ENCODE assay signal across 8 cellular contexts in the genomic region with DNA sequence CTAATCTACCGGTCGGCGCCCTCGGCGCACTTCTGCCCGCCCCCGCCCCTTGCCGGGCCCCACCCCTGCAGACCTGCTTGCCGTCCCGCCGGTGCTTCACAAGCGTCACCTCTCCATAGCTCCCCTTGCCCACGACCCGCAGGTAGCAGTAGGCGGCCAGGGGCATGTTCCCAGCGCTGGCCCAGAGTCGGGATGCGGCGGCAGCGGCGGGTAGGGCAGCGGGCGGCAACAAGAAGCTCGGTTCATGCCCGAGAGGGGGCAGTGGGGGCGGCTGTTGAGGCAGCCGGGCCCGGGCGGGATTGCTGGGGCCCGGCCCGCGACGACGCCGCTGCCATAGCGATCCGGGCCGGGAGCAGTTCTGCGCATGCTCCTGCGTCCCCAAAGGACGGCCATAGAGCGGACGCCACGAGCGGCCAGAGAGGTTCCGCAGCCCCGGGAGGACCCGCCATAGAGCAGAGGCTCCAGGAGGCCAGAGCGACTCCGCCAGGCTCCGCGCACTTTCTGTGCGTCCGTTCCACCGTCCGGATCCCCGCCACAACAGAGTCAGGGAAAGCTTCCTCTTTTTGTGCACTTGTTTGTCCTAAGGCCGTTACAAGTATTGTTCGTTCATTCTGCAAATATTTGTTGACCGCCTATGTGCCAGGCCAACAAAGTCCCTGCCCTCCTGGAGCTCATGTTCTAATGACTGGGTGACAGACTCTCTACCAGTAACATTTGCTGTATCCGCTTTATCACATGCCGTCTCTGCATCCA.
DNase-seq lines count a peak whose midpoint lies in the region; ATAC-seq lines count a peak whose summit lies in the region.

A gene (minus strand): TSS at position 360 of the 753 bp plus-strand sequence. CDS start 194 bp downstream, at position 166.

- DNase-seq in NCI-H1048 (lab: John Stamatoyannopoulos, UW): peak; percentile 78
- no peak for DNase-seq in SK-N-MC (ENCODE audit: low read depth, low spot score)
- DNase-seq in activated naive CD4-positive, alpha-beta T cell treated with anti-CD3 and anti-CD28 coated beads, Interleukin-2, amount 10 ng/mL, durations not matched to agents 7 days and 5 days: peak; percentile 91
- peak; percentile 90 for DNase-seq in globus pallidus (ENCODE audit: low spot score)
- peak in 55 of 56 donors; percentile 62 to 95 (median 86) for DNase-seq in nucleus accumbens (lab: John Stamatoyannopoulos, UW)
- DNase-seq in superior temporal gyrus (ENCODE audit: extremely low spot score): peak; percentile 94

- H3K9ac ChIP-seq in SK-N-MC (ENCODE audit: insufficient read length): peak within 1 kb of the TSS; percentile 79

- peak within 1 kb of the TSS; percentile 88 for H3K4me3 Mint-ChIP-seq in activated naive CD4-positive, alpha-beta T cell treated with anti-CD3 and anti-CD28 coated beads, Interleukin-2, amount 10 ng/mL, durations not matched to agents 7 days and 5 days

- H3K9me3 Mint-ChIP-seq in activated naive CD4-positive, alpha-beta T cell treated with anti-CD3 and anti-CD28 coated beads, Interleukin-2, amount 10 ng/mL, durations not matched to agents 7 days and 5 days: no peaks in the 10 kb centered on the region

- peaks cover 5% of the 10 kb centered on the region for H3K27me3 Mint-ChIP-seq in activated naive CD4-positive, alpha-beta T cell treated with anti-CD3 and anti-CD28 coated beads, Interleukin-2, amount 10 ng/mL, durations not matched to agents 7 days and 5 days

- H3K36me3 Mint-ChIP-seq in activated naive CD4-positive, alpha-beta T cell treated with anti-CD3 and anti-CD28 coated beads, Interleukin-2, amount 10 ng/mL, durations not matched to agents 7 days and 5 days: peaks cover 11% of the 10 kb centered on the region

- no peaks in the 10 kb centered on the region for H3K9me3 ChIP-seq in SK-N-MC (ENCODE audit: low read depth, low read length)

- H3K4me3 ChIP-seq in GM08714 (ENCODE audit: low read length) (peak within 1 kb of the TSS; percentile 78), SK-N-MC (peak within 1 kb of the TSS; percentile 83)

- peak; percentile 96 for ATAC-seq in HG02571 (IDR thresholded peaks at IDR 0.05; ENCODE audit: unreplicated experiment)

- H3K27ac Mint-ChIP-seq in activated naive CD4-positive, alpha-beta T cell treated with anti-CD3 and anti-CD28 coated beads, Interleukin-2, amount 10 ng/mL, durations not matched to agents 7 days and 5 days: peak within 1 kb of the TSS; percentile 86

- peaks cover 23% of the 10 kb centered on the region for H3K4me1 Mint-ChIP-seq in activated naive CD4-positive, alpha-beta T cell treated with anti-CD3 and anti-CD28 coated beads, Interleukin-2, amount 10 ng/mL, durations not matched to agents 7 days and 5 days

- peak within 1 kb of the TSS; percentile 46; the same call in 1 of the 2 replicates for H3K27ac ChIP-seq in SK-N-MC

- H3K36me3 ChIP-seq in SK-N-MC (ENCODE audit: insufficient read depth, low read length): peaks cover 10% of the 10 kb centered on the region

- CTCF ChIA-PET in activated naive CD4-positive, alpha-beta T cell treated with anti-CD3 and anti-CD28 coated beads, Interleukin-2, amount 10 ng/mL, durations not matched to agents 7 days and 5 days (lab: Charles Lee): interaction anchor here (0.5 to 1.3 kb wide), 3 partner anchors 28 to 358 kb away, joined by 3 to 6 read pairs (median 3); no protein-coding TSS in a partner anchor
